ENCODE assay signal across 18 cellular contexts in the genomic region with DNA sequence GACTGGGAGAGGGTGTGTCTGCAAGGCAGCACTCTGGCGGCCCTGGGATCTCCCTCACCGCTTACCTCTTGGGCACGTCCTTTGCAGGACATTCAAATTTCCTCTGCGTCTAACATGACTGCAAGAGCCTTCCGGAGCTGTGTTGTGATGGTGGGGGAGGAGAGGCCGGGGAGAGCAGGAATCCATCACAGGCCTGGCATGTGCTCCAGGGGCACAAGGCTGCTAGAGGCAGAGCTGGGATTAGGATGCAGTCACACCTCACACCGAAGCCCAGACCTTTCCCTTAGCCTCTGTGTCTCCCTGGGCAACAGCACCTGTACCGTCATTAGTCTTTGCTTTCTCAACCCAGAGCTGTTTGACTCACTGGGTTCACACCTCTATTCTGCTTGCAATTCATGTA.
"Had no signal": no experiment of that assay in that cellular context is flagged by ENCODE, and none has a peak within 500 bp of the region (broad histone marks: within the 10 kb centered on the region; RNA-seq: fewer than 3 reads in every experiment).

No MANE protein-coding gene starts in this region.

- H3K27me3 ChIP-seq: adrenal gland, right atrium auricular region, transverse colon had no signal

- H3K36me3 Mint-ChIP-seq: activated naive CD4-positive, alpha-beta T cell treated with anti-CD3 and anti-CD28 coated beads, Interleukin-2, amount 50 U/mL, for 72 hours; immature natural killer cell; naive thymus-derived CD4-positive, alpha-beta T cell had no signal

- H3K4me3 ChIP-seq: adrenal gland, heart right ventricle, right atrium auricular region, suprapubic skin, transverse colon had no signal

- H3K9me3 ChIP-seq: adrenal gland, heart right ventricle, right atrium auricular region, suprapubic skin, transverse colon had no signal

- H3K4me3 Mint-ChIP-seq: activated CD4-positive, alpha-beta T cell treated with anti-CD3 and anti-CD28 coated beads for 36 hours; activated T-helper 1 cell treated with anti-CD3 and anti-CD28 coated beads, Interleukin-12 subunit alpha, Interleukin-12 subunit beta, Interleukin-2, Interleukin-4 antibody, amounts not matched to agents 30 ng/mL and 10 ng/mL and 1 ng/mL, durations not matched to agents 14 hours and 24 hours and 36 hours; immature natural killer cell; naive thymus-derived CD4-positive, alpha-beta T cell; stimulated activated naive CD8-positive, alpha-beta T cell treated with anti-CD3 and anti-CD28 coated beads, Interleukin-15, amount 100 ng/mL, for 72 hours had no signal

- H3K4me1 ChIP-seq: adrenal gland, suprapubic skin, transverse colon had no signal

- H3K27ac ChIP-seq: adrenal gland, heart right ventricle, right atrium auricular region, suprapubic skin, transverse colon had no signal

- H3K36me3 ChIP-seq: adrenal gland, heart right ventricle, right atrium auricular region, suprapubic skin, transverse colon had no signal

- DNase-seq: activated CD4-positive, alpha-beta T cell treated with anti-CD3 and anti-CD28 coated beads for 36 hours; activated CD4-positive, alpha-beta T cell treated with anti-CD3 and anti-CD28 coated beads, Interleukin-2, amount 50 U/mL, for 48 hours; activated gamma-delta T cell treated with Interleukin-2 at 50 U/mL for 16 hours; adrenal gland; effector CD4-positive, alpha-beta T cell; heart right ventricle; immature natural killer cell; mesenchymal stem cell; naive thymus-derived CD4-positive, alpha-beta T cell; stimulated activated CD4-positive, alpha-beta T cell treated with anti-CD3 and anti-CD28 coated beads, Interleukin-2, amount 100 ng/mL, for 24 hours; stimulated activated naive CD8-positive, alpha-beta T cell treated with anti-CD3 and anti-CD28 coated beads, Interleukin-15, amount 100 ng/mL, for 72 hours; SW 1271; T-helper 2 cell; transverse colon had no signal

- H3K9me3 Mint-ChIP-seq: activated naive CD4-positive, alpha-beta T cell treated with anti-CD3 and anti-CD28 coated beads, Interleukin-2, amount 50 U/mL, for 72 hours; activated T-helper 1 cell treated with anti-CD3 and anti-CD28 coated beads, Interleukin-12 subunit alpha, Interleukin-12 subunit beta, Interleukin-2, Interleukin-4 antibody, amounts not matched to agents 30 ng/mL and 10 ng/mL and 1 ng/mL, durations not matched to agents 14 hours and 24 hours and 36 hours; naive thymus-derived CD4-positive, alpha-beta T cell; stimulated activated naive CD8-positive, alpha-beta T cell treated with anti-CD3 and anti-CD28 coated beads, Interleukin-15, amount 100 ng/mL, for 72 hours had no signal

- H3K4me1 Mint-ChIP-seq: activated CD4-positive, alpha-beta T cell treated with anti-CD3 and anti-CD28 coated beads for 36 hours; immature natural killer cell; stimulated activated naive CD8-positive, alpha-beta T cell treated with anti-CD3 and anti-CD28 coated beads, Interleukin-15, amount 100 ng/mL, for 72 hours had no signal

- H3K27ac Mint-ChIP-seq: activated CD4-positive, alpha-beta T cell treated with anti-CD3 and anti-CD28 coated beads for 36 hours; activated naive CD4-positive, alpha-beta T cell treated with anti-CD3 and anti-CD28 coated beads, Interleukin-2, amount 50 U/mL, for 72 hours; activated T-helper 1 cell treated with anti-CD3 and anti-CD28 coated beads, Interleukin-12 subunit alpha, Interleukin-12 subunit beta, Interleukin-2, Interleukin-4 antibody, amounts not matched to agents 30 ng/mL and 10 ng/mL and 1 ng/mL, durations not matched to agents 14 hours and 24 hours and 36 hours; immature natural killer cell; naive thymus-derived CD4-positive, alpha-beta T cell had no signal
